In the genomic region with DNA sequence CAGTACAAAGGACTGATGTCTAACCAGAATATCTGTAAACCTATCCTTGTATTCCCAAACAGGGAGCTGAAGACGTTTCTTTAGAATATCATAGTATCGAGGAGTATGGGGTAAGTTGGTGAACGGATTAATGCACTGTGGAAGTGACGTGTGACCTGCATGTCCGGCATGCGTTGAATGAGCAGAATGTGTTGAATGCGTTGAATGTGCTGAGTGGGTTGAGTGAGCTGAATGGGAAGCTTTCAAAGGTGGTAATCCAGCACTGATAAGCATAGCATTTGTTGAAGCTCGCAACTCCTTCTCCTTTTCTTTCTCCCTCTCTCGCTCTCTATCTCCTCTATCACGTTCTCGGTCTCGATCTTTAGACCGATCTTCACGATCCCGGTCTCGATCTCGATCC, we compare ENCODE assay signal across 20 cellular contexts.
"Had no signal": no experiment of that assay in that cellular context is flagged by ENCODE, and none has a peak within 500 bp of the region (broad histone marks: within the 10 kb centered on the region; RNA-seq: fewer than 3 reads in every experiment).

No MANE protein-coding gene starts in this region.

- H3K27me3 ChIP-seq: body of pancreas, dorsolateral prefrontal cortex, foreskin keratinocyte, testis, upper lobe of right lung had no signal

- H3K27me3 Mint-ChIP-seq: naive B cell had no signal

- H3K4me3 Mint-ChIP-seq: T-helper 1 cell treated with Interleukin-12 subunit alpha and Interleukin-12 subunit beta and Interleukin-4 antibody, amounts not matched to agents 30 μg/mL and 1 μg/mL, for 36 hours had no signal

- H3K9me3 ChIP-seq: body of pancreas, left ventricle myocardium inferior, psoas muscle, testis, upper lobe of right lung had no signal

- H3K4me1 ChIP-seq: testis had no signal

- H3K27ac Mint-ChIP-seq: T-helper 1 cell treated with Interleukin-12 subunit alpha and Interleukin-12 subunit beta and Interleukin-4 antibody, amounts not matched to agents 30 μg/mL and 1 μg/mL, for 36 hours had no signal

- ATAC-seq: activated CD4-positive, CD25-positive, alpha-beta regulatory T cell treated with anti-CD3 and anti-CD28 coated beads, Interleukin-2, amount 50 U/mL, for 24 hours; activated naive CD4-positive, alpha-beta T cell treated with anti-CD3 and anti-CD28 coated beads, Interleukin-2, amount 50 U/mL, for 72 hours; body of pancreas; foreskin keratinocyte; psoas muscle; right cardiac atrium; upper lobe of right lung had no signal

- DNase-seq: activated CD4-positive, alpha-beta T cell treated with anti-CD3 and anti-CD28 coated beads, Interleukin-2, amount 50 U/mL, for 1 hour; activated CD8-positive, alpha-beta memory T cell treated with anti-CD3 and anti-CD28 coated beads, Interleukin-2, amount 50 U/mL, for 4 hours; activated effector memory CD4-positive, alpha-beta T cell treated with anti-CD3 and anti-CD28 coated beads, Interleukin-2, amount 50 U/mL, for 16 hours; activated T-cell treated with anti-CD3 and anti-CD28 coated beads, Interleukin-2, amount 50 U/mL, for 48 hours; amygdala; body of pancreas; dorsolateral prefrontal cortex; foreskin keratinocyte; head of caudate nucleus; left ventricle myocardium inferior; mammary epithelial cell; naive B cell; psoas muscle; right cardiac atrium; testis; upper lobe of right lung had no signal

- H3K9me3 Mint-ChIP-seq: activated naive CD4-positive, alpha-beta T cell treated with anti-CD3 and anti-CD28 coated beads, Interleukin-2, amount 50 U/mL, for 72 hours; naive B cell; T-helper 1 cell treated with Interleukin-12 subunit alpha and Interleukin-12 subunit beta and Interleukin-4 antibody, amounts not matched to agents 30 μg/mL and 1 μg/mL, for 36 hours had no signal

- H3K4me3 ChIP-seq: body of pancreas, dorsolateral prefrontal cortex, left ventricle myocardium inferior, psoas muscle, skin epidermis, testis, upper lobe of right lung had no signal
